ENCODE assay signal across 3 cellular contexts in the genomic region with DNA sequence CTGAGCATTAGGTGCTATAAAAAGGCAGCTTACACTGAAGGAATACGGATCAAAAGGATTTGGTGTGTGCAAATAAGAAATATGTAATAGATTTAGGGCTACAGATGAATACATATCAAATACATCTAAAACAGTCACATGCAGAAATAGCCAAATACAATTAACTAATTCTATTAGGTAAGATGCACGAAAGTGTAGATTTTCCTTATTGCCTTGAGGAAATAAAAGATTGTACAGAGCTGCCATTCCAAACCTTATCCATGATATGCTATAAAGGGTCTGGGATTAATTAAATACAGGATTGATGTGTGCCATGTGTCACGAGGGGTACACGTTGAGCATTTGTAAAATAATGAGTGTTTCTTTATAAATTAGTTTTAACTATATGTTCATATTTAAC.
"Had no signal": no experiment of that assay in that cellular context is flagged by ENCODE, and none has a peak within 500 bp of the region (broad histone marks: within the 10 kb centered on the region; RNA-seq: fewer than 3 reads in every experiment).

No MANE protein-coding gene starts in this region.

- DNase-seq: GDM1, GF-D8 had no signal

- ATAC-seq: GM12878 had no signal

- H3K4me3 ChIP-seq: GM12878 had no signal
